ENCODE assay signal across 8 cellular contexts in the genomic region with DNA sequence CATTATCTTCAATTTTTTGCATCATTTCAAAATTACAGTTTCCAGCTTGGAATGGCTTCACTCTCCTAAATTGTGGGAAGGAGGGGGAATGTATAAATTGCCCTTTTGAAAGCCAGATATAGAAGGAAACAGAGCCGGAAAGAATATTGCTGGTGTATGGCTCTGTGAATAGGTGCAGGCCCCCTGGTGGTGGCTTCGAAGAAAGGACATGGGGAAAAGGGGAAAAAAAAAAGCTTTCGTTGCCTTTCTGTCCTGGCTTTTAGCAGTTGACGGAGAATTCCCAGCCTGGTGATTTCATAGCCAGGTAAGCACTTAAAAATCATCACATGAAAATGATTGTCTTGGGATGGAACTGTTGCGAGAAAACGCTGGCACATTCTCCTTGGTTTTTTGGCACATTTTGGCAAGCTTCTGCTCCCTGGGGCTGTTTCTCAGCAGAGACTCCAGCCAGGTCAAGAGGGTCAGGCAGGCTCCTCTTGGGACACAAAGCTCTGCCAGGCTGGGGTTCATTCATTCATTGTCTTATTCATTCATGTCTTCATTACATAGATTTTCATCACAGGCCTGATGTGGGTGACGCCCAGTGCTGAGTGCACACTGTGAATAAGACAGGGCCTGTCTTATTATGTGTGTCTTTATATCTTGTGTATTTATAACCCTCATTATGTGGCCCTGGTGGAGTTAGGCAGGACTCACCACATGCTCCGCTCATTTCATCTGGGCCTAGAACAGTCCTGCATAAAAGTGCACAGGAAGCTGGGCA.
A peak's percentile ranks its signal among the peaks of the same experiment; 100 is the strongest.
DNase-seq lines count a peak whose midpoint lies in the region; ATAC-seq and TF ChIP-seq lines count a peak whose summit lies in the region.

No MANE protein-coding gene starts in this region.

- H3K27ac ChIP-seq in C4-2B (no peak overlapping the region), parathyroid adenoma (no peak overlapping the region), aorta (ENCODE audit: low read depth in 1 of 2, low read length in 2 of 2) (peak overlapping the region in 1 of 2 donors; percentile 76)

- H3K4me2 ChIP-seq in parathyroid adenoma (ENCODE audit: low read length) = peak overlapping the region; percentile 6

- no peak overlapping the region for H3K27ac Mint-ChIP-seq in activated naive CD4-positive, alpha-beta T cell treated with anti-CD3 and anti-CD28 coated beads for 36 hours

- no peak overlapping the region for H3K9ac ChIP-seq in parathyroid adenoma

- H2AFZ ChIP-seq in parathyroid adenoma = peak overlapping the region; percentile 50

- no peaks in the 10 kb centered on the region for H3K4me1 Mint-ChIP-seq in activated naive CD4-positive, alpha-beta T cell treated with anti-CD3 and anti-CD28 coated beads for 36 hours (ENCODE audit: low read depth)

- H3K4me3 ChIP-seq in parathyroid adenoma (ENCODE audit: low read depth, low read length) (no peak overlapping the region), aorta (ENCODE audit: low read length in 2 of 2) (no peak overlapping the region)

- DNase-seq in GOT3 (lab: John Stamatoyannopoulos, UW) (peak; percentile 55), NCI-H510A treated with DMSO at 0.1 percent for 48 hours (lab: John Stamatoyannopoulos, UW) (peak; percentile 16), globus pallidus (ENCODE audit: low spot score) (peak; percentile 85), aorta (peak; percentile 76 to 89)
- peak; percentile 48 for DNase-seq in activated naive CD4-positive, alpha-beta T cell treated with anti-CD3 and anti-CD28 coated beads for 36 hours

- TF ChIP-seq CTCF in C4-2B (conservative IDR thresholded peaks at IDR 0.05) = peak; percentile 97
- TF ChIP-seq CTCF in parathyroid adenoma (IDR thresholded peaks at IDR 0.05) = peak; percentile 66

- H3K27me3 ChIP-seq in parathyroid adenoma (ENCODE audit: control insufficient read depth, insufficient read depth, low read length) (no peaks in the 10 kb centered on the region), aorta (ENCODE audit: control insufficient read depth in 1 of 2, insufficient read depth in 2 of 2, low read length in 1 of 2) (no peaks in the 10 kb centered on the region)

- H3K36me3 ChIP-seq in parathyroid adenoma (ENCODE audit: control insufficient read depth, insufficient read depth, low read length) (no peaks in the 10 kb centered on the region), aorta (ENCODE audit: control insufficient read depth in 1 of 2, insufficient read depth in 2 of 2, low read length in 1 of 2) (peaks cover 0 to 4% of the 10 kb centered on the region in 2 donors)

- H3K9me3 ChIP-seq in parathyroid adenoma (ENCODE audit: control insufficient read depth, low read length) (no peaks in the 10 kb centered on the region), aorta (ENCODE audit: control insufficient read depth, low read length) (no peaks in the 10 kb centered on the region)

- ATAC-seq in aorta (ENCODE audit: low FRiP score) (peak; percentile 86), HG03159 (IDR thresholded peaks at IDR 0.05; ENCODE audit: unreplicated experiment) (no peak)

- H3K27me3 Mint-ChIP-seq in activated naive CD4-positive, alpha-beta T cell treated with anti-CD3 and anti-CD28 coated beads for 36 hours (ENCODE audit: low read depth) = peaks cover 4% of the 10 kb centered on the region

- no peaks in the 10 kb centered on the region for H3K79me2 ChIP-seq in parathyroid adenoma

- no peaks in the 10 kb centered on the region for H3K36me3 Mint-ChIP-seq in activated naive CD4-positive, alpha-beta T cell treated with anti-CD3 and anti-CD28 coated beads for 36 hours (ENCODE audit: low read depth)

- 19 to 20% methylated on average over 8 of the region's 8 CpGs for WGBS in aorta, 2 donors

- intact Hi-C loops in activated naive CD4-positive, alpha-beta T cell treated with anti-CD3 and anti-CD28 coated beads for 36 hours (cut with micrococcal nuclease) = loop anchor here (2.0 kb wide), 1 partner anchor 350 kb away; no protein-coding TSS in a partner anchor
- intact Hi-C loops in aorta (cut with DNase I) = loop anchor here in 1 of 2 donors (10.0 kb wide), 1 partner anchor 348 kb away; a partner anchor contains a TSS

- no peak overlapping the region for H3K4me3 Mint-ChIP-seq in activated naive CD4-positive, alpha-beta T cell treated with anti-CD3 and anti-CD28 coated beads for 36 hours

- CTCF ChIA-PET in activated naive CD4-positive, alpha-beta T cell treated with anti-CD3 and anti-CD28 coated beads for 36 hours (lab: Charles Lee) = interaction anchor here (0.6 to 4.3 kb wide), 21 partner anchors 8 to 1477 kb away, joined by 3 to 15 read pairs (median 3); no protein-coding TSS in a partner anchor

- H3K4me1 ChIP-seq in parathyroid adenoma (peaks cover 9% of the 10 kb centered on the region), aorta (ENCODE audit: control insufficient read depth in 1 of 2, insufficient read depth in 2 of 2, low read length in 2 of 2) (no peaks in the 10 kb centered on the region)

- H3K9me3 Mint-ChIP-seq in activated naive CD4-positive, alpha-beta T cell treated with anti-CD3 and anti-CD28 coated beads for 36 hours = no peaks in the 10 kb centered on the region

Comparison
In these comparisons a context has a peak if more than half of its experiments do, and no peak if none do; other contexts are left out.
1. DNase-seq: peak in every context shown above with its lines; median percentile 85 in globus pallidus; 82 in aorta; 55 in GOT3; 48 in activated naive CD4-positive, alpha-beta T cell treated with anti-CD3 and anti-CD28 coated beads for 36 hours; 16 in NCI-H510A treated with DMSO at 0.1 percent for 48 hours.